In the genomic region with DNA sequence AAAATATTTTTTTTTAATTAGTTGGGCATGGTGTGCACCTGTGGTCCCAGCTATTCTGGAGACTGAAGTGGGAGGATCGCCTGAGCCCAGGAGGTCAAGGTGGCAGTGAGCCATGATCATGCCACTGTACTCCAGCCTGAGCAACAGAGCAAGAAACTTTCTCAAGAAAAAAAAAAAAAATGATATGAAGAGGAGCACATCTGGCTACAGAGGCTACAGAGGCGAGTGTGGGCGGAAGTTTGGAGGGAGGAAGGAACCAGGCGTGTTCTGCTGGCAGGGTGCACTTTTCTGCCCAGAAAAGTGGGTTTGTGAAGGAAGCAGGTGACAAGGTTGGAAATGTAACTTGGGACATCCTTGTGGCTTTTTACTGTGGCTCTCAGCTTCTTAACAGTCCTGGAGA, we compare ENCODE assay signal across 21 cellular contexts.
DNase-seq lines count a peak whose midpoint lies in the region; ATAC-seq, FAIRE-seq and TF ChIP-seq lines count a peak whose summit lies in the region.
"Had no signal": no experiment of that assay in that cellular context is flagged by ENCODE, and none has a peak within 500 bp of the region (broad histone marks: within the 10 kb centered on the region; RNA-seq: fewer than 3 reads in every experiment).

No MANE protein-coding gene starts in this region.

- H3K27ac Mint-ChIP-seq in activated CD4-positive, alpha-beta T cell treated with anti-CD3 and anti-CD28 coated beads for 36 hours, result peak overlapping the region; percentile 1
- H3K27ac Mint-ChIP-seq in astrocyte (ENCODE audit: unreplicated experiment), result peak overlapping the region; percentile 78
- H3K27ac Mint-ChIP-seq: activated T-helper 1 cell treated with anti-CD3 and anti-CD28 coated beads, Interleukin-12 subunit alpha, Interleukin-12 subunit beta, Interleukin-2, Interleukin-4 antibody, amounts not matched to agents 30 ng/mL and 10 ng/mL and 1 ng/mL, durations not matched to agents 14 hours and 24 hours and 36 hours; nephron progenitor cell; progenitor cell of endocrine pancreas had no signal

- H3K9ac ChIP-seq in HUES6 (ENCODE audit: low read length) (no peak overlapping the region), astrocyte (ENCODE audit: low read length) (no peak overlapping the region), parathyroid adenoma (no peak overlapping the region)

- peak overlapping the region; percentile 84 for H3K27ac ChIP-seq in HUES6 (ENCODE audit: low read depth, low read length)
- H3K27ac ChIP-seq in astrocyte (ENCODE audit: low read depth, low read length), result no peak overlapping the region
- H3K27ac ChIP-seq in parathyroid adenoma, result no peak overlapping the region
- no peak overlapping the region for H3K27ac ChIP-seq in foreskin keratinocyte
- H3K27ac ChIP-seq: heart left ventricle had no signal

- intact Hi-C loops in activated CD4-positive, alpha-beta T cell treated with anti-CD3 and anti-CD28 coated beads for 36 hours (cut with DNase I, micrococcal nuclease), result no loop called here

- H3K4me2 ChIP-seq in astrocyte (ENCODE audit: low read length) (no peak overlapping the region), parathyroid adenoma (ENCODE audit: low read length) (no peak overlapping the region)
- H3K4me2 ChIP-seq: smooth muscle cell had no signal

- peaks cover 77% of the 10 kb centered on the region for H3K4me1 ChIP-seq in HUES6 (ENCODE audit: control insufficient read depth, insufficient read depth, low read length)
- H3K4me1 ChIP-seq in astrocyte (ENCODE audit: insufficient read depth, low read length), result peaks cover 18% of the 10 kb centered on the region
- peaks cover 27% of the 10 kb centered on the region for H3K4me1 ChIP-seq in parathyroid adenoma
- H3K4me1 ChIP-seq in foreskin keratinocyte, result peaks cover 4% of the 10 kb centered on the region

- no peaks in the 10 kb centered on the region for H3K9me3 ChIP-seq in HUES6 (ENCODE audit: control insufficient read depth, insufficient read depth, low read depth, low read length)
- no peaks in the 10 kb centered on the region for H3K9me3 ChIP-seq in astrocyte (ENCODE audit: insufficient read depth, low read depth, low read length)
- no peaks in the 10 kb centered on the region for H3K9me3 ChIP-seq in parathyroid adenoma (ENCODE audit: control insufficient read depth, low read length)
- H3K9me3 ChIP-seq: heart left ventricle had no signal

- POLR2A ChIA-PET in activated CD4-positive, alpha-beta T cell treated with anti-CD3 and anti-CD28 coated beads for 36 hours (lab: Charles Lee), result no interaction called here

- H4K20me1 ChIP-seq in astrocyte (ENCODE audit: insufficient read depth, low read length), result no peaks in the 10 kb centered on the region

- no peaks in the 10 kb centered on the region for H3K9me3 Mint-ChIP-seq in activated CD4-positive, alpha-beta T cell treated with anti-CD3 and anti-CD28 coated beads for 36 hours (ENCODE audit: low read depth)
- no peaks in the 10 kb centered on the region for H3K9me3 Mint-ChIP-seq in astrocyte (ENCODE audit: unreplicated experiment)
- H3K9me3 Mint-ChIP-seq: activated T-helper 1 cell treated with anti-CD3 and anti-CD28 coated beads, Interleukin-12 subunit alpha, Interleukin-12 subunit beta, Interleukin-2, Interleukin-4 antibody, amounts not matched to agents 30 ng/mL and 10 ng/mL and 1 ng/mL, durations not matched to agents 14 hours and 24 hours and 36 hours; nephron progenitor cell had no signal

- no peak overlapping the region for H3K4me3 ChIP-seq in HUES6 (ENCODE audit: low read depth, low read length)
- no peak overlapping the region for H3K4me3 ChIP-seq in astrocyte (ENCODE audit: insufficient read depth, low read depth, low read length)
- no peak overlapping the region for H3K4me3 ChIP-seq in parathyroid adenoma (ENCODE audit: low read depth, low read length)
- H3K4me3 ChIP-seq: heart left ventricle, smooth muscle cell had no signal

- peaks cover 9% of the 10 kb centered on the region for H3K4me1 Mint-ChIP-seq in activated CD4-positive, alpha-beta T cell treated with anti-CD3 and anti-CD28 coated beads for 36 hours
- H3K4me1 Mint-ChIP-seq in astrocyte (ENCODE audit: low read depth, unreplicated experiment), result no peaks in the 10 kb centered on the region

- H3K79me2 ChIP-seq in astrocyte (ENCODE audit: insufficient read depth, low read length) (no peaks in the 10 kb centered on the region), parathyroid adenoma (no peaks in the 10 kb centered on the region)

- ATAC-seq in activated CD4-positive, alpha-beta T cell treated with anti-CD3 and anti-CD28 coated beads for 36 hours, result no peak
- no peak for ATAC-seq in HG02610 (IDR thresholded peaks at IDR 0.05; ENCODE audit: unreplicated experiment)
- ATAC-seq in foreskin keratinocyte, result no peak
- ATAC-seq: heart left ventricle had no signal

- no peaks in the 10 kb centered on the region for H3K36me3 Mint-ChIP-seq in activated CD4-positive, alpha-beta T cell treated with anti-CD3 and anti-CD28 coated beads for 36 hours (ENCODE audit: low read depth)
- H3K36me3 Mint-ChIP-seq in astrocyte (ENCODE audit: low read depth, unreplicated experiment), result no peaks in the 10 kb centered on the region

- H3K27me3 ChIP-seq in HUES6 (ENCODE audit: control insufficient read depth, insufficient read depth, low read length) (no peaks in the 10 kb centered on the region), astrocyte (ENCODE audit: insufficient read depth, low read length) (peaks cover 2% of the 10 kb centered on the region), parathyroid adenoma (ENCODE audit: control insufficient read depth, insufficient read depth, low read length) (no peaks in the 10 kb centered on the region), foreskin keratinocyte (peaks cover 25% of the 10 kb centered on the region)

- FAIRE-seq in astrocyte (lab: Jason Lieb, UNC), result no peak
- FAIRE-seq: keratinocyte had no signal

- CTCF ChIA-PET in activated CD4-positive, alpha-beta T cell treated with anti-CD3 and anti-CD28 coated beads for 36 hours (lab: Charles Lee), result no interaction called here

- H3K4me3 Mint-ChIP-seq in activated CD4-positive, alpha-beta T cell treated with anti-CD3 and anti-CD28 coated beads for 36 hours, result no peak overlapping the region
- no peak overlapping the region for H3K4me3 Mint-ChIP-seq in astrocyte (ENCODE audit: unreplicated experiment)
- H3K4me3 Mint-ChIP-seq: activated T-helper 1 cell treated with anti-CD3 and anti-CD28 coated beads, Interleukin-12 subunit alpha, Interleukin-12 subunit beta, Interleukin-2, Interleukin-4 antibody, amounts not matched to agents 30 ng/mL and 10 ng/mL and 1 ng/mL, durations not matched to agents 14 hours and 24 hours and 36 hours; nephron progenitor cell had no signal

- no peak for DNase-seq in activated CD4-positive, alpha-beta T cell treated with anti-CD3 and anti-CD28 coated beads for 36 hours
- no peak for DNase-seq in activated CD4-positive, alpha-beta T cell treated with anti-CD3 and anti-CD28 coated beads for 48 hours
- no peak for DNase-seq in astrocyte (ENCODE audit: low read depth)
- DNase-seq in DMS79 (lab: John Stamatoyannopoulos, UW), result no peak
- DNase-seq in foreskin keratinocyte, result no peak
- DNase-seq: activated CD8-positive, alpha-beta memory T cell treated with anti-CD3 and anti-CD28 coated beads for 24 hours; C1 segment of cervical spinal cord; cerebellar nuclear complex; DMS153; effector memory CD4-positive, alpha-beta T cell; heart left ventricle; NCI-H146; nephron progenitor cell; stimulated activated CD4-positive, alpha-beta T cell treated with anti-CD3 and anti-CD28 coated beads, Interleukin-4, amount 100 ng/mL, for 24 hours had no signal

- H3K36me3 ChIP-seq in HUES6 (ENCODE audit: control insufficient read depth, insufficient read depth, low read length) (no peaks in the 10 kb centered on the region), astrocyte (ENCODE audit: insufficient read depth, low read length) (no peaks in the 10 kb centered on the region), parathyroid adenoma (ENCODE audit: control insufficient read depth, insufficient read depth, low read length) (no peaks in the 10 kb centered on the region)
- H3K36me3 ChIP-seq: heart left ventricle had no signal

- H2AFZ ChIP-seq in astrocyte (ENCODE audit: low read depth, low read length) (no peak overlapping the region), parathyroid adenoma (peak overlapping the region; percentile 1)

- H3K27me3 Mint-ChIP-seq in activated CD4-positive, alpha-beta T cell treated with anti-CD3 and anti-CD28 coated beads for 36 hours, result peaks cover 2% of the 10 kb centered on the region
- peaks cover 40% of the 10 kb centered on the region for H3K27me3 Mint-ChIP-seq in astrocyte (ENCODE audit: low read depth, unreplicated experiment)

- TF ChIP-seq CTCF in astrocyte (IDR thresholded peaks at IDR 0.05; ENCODE audit: insufficient read depth, low read depth, low read length) (no peak), parathyroid adenoma (IDR thresholded peaks at IDR 0.05) (no peak), foreskin keratinocyte (conservative IDR thresholded peaks at IDR 0.05) (no peak)
